ENCODE assay signal across 18 cellular contexts in genomic region chr10:119702482-119703041, GRCh38. TPM values are rescaled to one million over a fixed set of nuclear protein-coding genes. Genes with fewer than 3 reads are reported as not detected.
DNase-seq lines count a peak whose midpoint lies in the region; ATAC-seq, FAIRE-seq and TF ChIP-seq lines count a peak whose summit lies in the region.
"Had no signal": no experiment of that assay in that cellular context is flagged by ENCODE, and none has a peak within 500 bp of the region (broad histone marks: within the 10 kb centered on the region; RNA-seq: fewer than 3 reads in every experiment).

No MANE protein-coding gene starts in this region.

- peak; percentile 45 for FAIRE-seq in GM19239 (lab: Jason Lieb, UNC)

- intact Hi-C loops in activated T-helper 2 cell treated with anti-CD3 and anti-CD28 coated beads, Interferon-gamma antibody, Interleukin-2, Interleukin-4, amounts not matched to agents 10 μg/mL and 5 μg/mL and 100 μg/mL, durations not matched to agents 14 hours and 24 hours and 36 hours (cut with micrococcal nuclease): loop anchor here (1.0 kb wide), 1 partner anchor 16 kb away; no protein-coding TSS in a partner anchor

- peak overlapping the region; percentile 41 to 86 for H3K4me3 Mint-ChIP-seq in activated T-cell treated with anti-CD3 and anti-CD28 coated beads, Interleukin-2, amount 50 U/mL, for 72 hours
- no peak overlapping the region for H3K4me3 Mint-ChIP-seq in activated T-helper 2 cell treated with anti-CD3 and anti-CD28 coated beads, Interferon-gamma antibody, Interleukin-2, Interleukin-4, amounts not matched to agents 10 μg/mL and 5 μg/mL and 100 μg/mL, durations not matched to agents 14 hours and 24 hours and 36 hours (ENCODE audit: low read depth)
- H3K4me3 Mint-ChIP-seq: CD4-positive, alpha-beta T cell had no signal

- peaks cover 71% of the 10 kb centered on the region for H3K4me1 Mint-ChIP-seq in activated T-cell treated with anti-CD3 and anti-CD28 coated beads, Interleukin-2, amount 50 U/mL, for 72 hours (ENCODE audit: low read depth)
- peaks cover 51% of the 10 kb centered on the region for H3K4me1 Mint-ChIP-seq in activated T-helper 2 cell treated with anti-CD3 and anti-CD28 coated beads, Interferon-gamma antibody, Interleukin-2, Interleukin-4, amounts not matched to agents 10 μg/mL and 5 μg/mL and 100 μg/mL, durations not matched to agents 14 hours and 24 hours and 36 hours (ENCODE audit: low read depth)

- no peak for DNase-seq in activated T-cell treated with anti-CD3 and anti-CD28 coated beads, Interleukin-2, amount 50 U/mL, for 72 hours
- DNase-seq in activated T-cell treated with anti-CD3 and anti-CD28 coated beads, Interleukin-2, amount 50 U/mL, for 1 hour: no peak
- no peak for DNase-seq in GM19239 (ENCODE audit: insufficient read length, low spot score)
- DNase-seq in activated T-helper 2 cell treated with anti-CD3 and anti-CD28 coated beads, Interferon-gamma antibody, Interleukin-2, Interleukin-4, amounts not matched to agents 10 μg/mL and 5 μg/mL and 100 μg/mL, durations not matched to agents 14 hours and 24 hours and 36 hours (ENCODE audit: low spot score): no peak
- no peak for DNase-seq in stimulated activated naive CD8-positive, alpha-beta T cell treated with anti-CD3 and anti-CD28 coated beads, Interleukin-15, Interleukin-2, amounts not matched to agents 100 U/mL and 50 U/mL, for 24 hours
- no peak for DNase-seq in erythroblast (lab: John Stamatoyannopoulos, UW)
- DNase-seq in RKO (ENCODE audit: low spot score): no peak
- DNase-seq: CD4-positive, alpha-beta T cell; DMS 273 treated with DMSO at 0.1 percent for 48 hours; effector CD8-positive, alpha-beta T cell; GOT3; left colon; mesendoderm; NCI-H1417; NCI-H2081 treated with DMSO at 0.1 percent for 48 hours; stimulated activated CD4-positive, alpha-beta T cell treated with anti-CD3 and anti-CD28 coated beads, Interleukin-2, amount 100 ng/mL, for 24 hours; stimulated activated naive CD4-positive, alpha-beta T cell had no signal

- TF ChIP-seq POLR2A in erythroblast (IDR thresholded peaks at IDR 0.05; ENCODE audit: low read length): no peak

- peaks cover 18 to 38% of the 10 kb centered on the region in 2 donors for H3K36me3 Mint-ChIP-seq in activated T-cell treated with anti-CD3 and anti-CD28 coated beads, Interleukin-2, amount 50 U/mL, for 72 hours (ENCODE audit: insufficient read depth in 2 of 2)
- peaks cover 37% of the 10 kb centered on the region for H3K36me3 Mint-ChIP-seq in activated T-helper 2 cell treated with anti-CD3 and anti-CD28 coated beads, Interferon-gamma antibody, Interleukin-2, Interleukin-4, amounts not matched to agents 10 μg/mL and 5 μg/mL and 100 μg/mL, durations not matched to agents 14 hours and 24 hours and 36 hours (ENCODE audit: low read depth)

- no peaks in the 10 kb centered on the region for H3K27me3 Mint-ChIP-seq in activated T-cell treated with anti-CD3 and anti-CD28 coated beads, Interleukin-2, amount 50 U/mL, for 72 hours (ENCODE audit: low read depth)
- H3K27me3 Mint-ChIP-seq in activated T-helper 2 cell treated with anti-CD3 and anti-CD28 coated beads, Interferon-gamma antibody, Interleukin-2, Interleukin-4, amounts not matched to agents 10 μg/mL and 5 μg/mL and 100 μg/mL, durations not matched to agents 14 hours and 24 hours and 36 hours (ENCODE audit: low read depth): no peaks in the 10 kb centered on the region
- H3K27me3 Mint-ChIP-seq: CD4-positive, alpha-beta T cell had no signal

- peak overlapping the region; percentile 95 for H3K27ac Mint-ChIP-seq in activated T-cell treated with anti-CD3 and anti-CD28 coated beads, Interleukin-2, amount 50 U/mL, for 72 hours
- H3K27ac Mint-ChIP-seq in activated T-helper 2 cell treated with anti-CD3 and anti-CD28 coated beads, Interferon-gamma antibody, Interleukin-2, Interleukin-4, amounts not matched to agents 10 μg/mL and 5 μg/mL and 100 μg/mL, durations not matched to agents 14 hours and 24 hours and 36 hours: peak overlapping the region; percentile 86
- H3K27ac Mint-ChIP-seq: CD4-positive, alpha-beta T cell had no signal

- peaks cover 10 to 15% of the 10 kb centered on the region in 2 donors for H3K9me3 Mint-ChIP-seq in activated T-cell treated with anti-CD3 and anti-CD28 coated beads, Interleukin-2, amount 50 U/mL, for 72 hours
- H3K9me3 Mint-ChIP-seq in activated T-helper 2 cell treated with anti-CD3 and anti-CD28 coated beads, Interferon-gamma antibody, Interleukin-2, Interleukin-4, amounts not matched to agents 10 μg/mL and 5 μg/mL and 100 μg/mL, durations not matched to agents 14 hours and 24 hours and 36 hours: peaks cover 43% of the 10 kb centered on the region

- peak; percentile 75 to 76 for ATAC-seq in activated T-cell treated with anti-CD3 and anti-CD28 coated beads, Interleukin-2, amount 50 U/mL, for 72 hours (replicated peaks in 1 of 2)
- peak; percentile 60 for ATAC-seq in stimulated activated naive CD8-positive, alpha-beta T cell treated with anti-CD3 and anti-CD28 coated beads, Interleukin-15, Interleukin-2, amounts not matched to agents 100 U/mL and 50 U/mL, for 24 hours
- ATAC-seq: left colon, Right ventricle myocardium inferior had no signal

RNA-seq across cellular contexts. Expression of gene INPP5F, which starts 23.3 kb away (rescaled TPM):
- total RNA-seq in activated T-cell treated with anti-CD3 and anti-CD28 coated beads, Interleukin-2, amount 50 U/mL, for 72 hours: 10 to 100 TPM; 12.9 to 15.0 TPM
- total RNA-seq in activated T-helper 2 cell treated with anti-CD3 and anti-CD28 coated beads, Interferon-gamma antibody, Interleukin-2, Interleukin-4, amounts not matched to agents 10 μg/mL and 5 μg/mL and 100 μg/mL, durations not matched to agents 14 hours and 24 hours and 36 hours: 10.2 and 11.9 TPM in 2 replicates

RNA-seq across cellular contexts. Expression of gene BAG3, which starts 51.4 kb away (rescaled TPM):
- total RNA-seq in activated T-cell treated with anti-CD3 and anti-CD28 coated beads, Interleukin-2, amount 50 U/mL, for 72 hours: 10 to 100 TPM; 16.4 to 22.1 TPM
- total RNA-seq in activated T-helper 2 cell treated with anti-CD3 and anti-CD28 coated beads, Interferon-gamma antibody, Interleukin-2, Interleukin-4, amounts not matched to agents 10 μg/mL and 5 μg/mL and 100 μg/mL, durations not matched to agents 14 hours and 24 hours and 36 hours: 31.8 and 33.3 TPM in 2 replicates
